Comparison of ENCODE assay signal across 8 cellular contexts in genomic region chr10:88880287-88881094, GRCh38. TPM values are rescaled to one million over a fixed set of nuclear protein-coding genes. Genes with fewer than 3 reads are reported as not detected.
DNase-seq lines count a peak whose midpoint lies in the region; ATAC-seq and TF ChIP-seq lines count a peak whose summit lies in the region.

No MANE protein-coding gene starts in this region.

- H3K4me3 ChIP-seq in lower leg skin (ENCODE audit: low read depth, poor library complexity, severe bottlenecking): peak overlapping the region; percentile 75

- TF ChIP-seq CTCF in AG09319 (IDR thresholded peaks at IDR 0.05; ENCODE audit: low read depth, low read length) (peak; percentile 33), lower leg skin (IDR thresholded peaks at IDR 0.05) (no peak)

- ATAC-seq in GM18858 (IDR thresholded peaks at IDR 0.05; ENCODE audit: unreplicated experiment) (peak; percentile 45), HG03064 (IDR thresholded peaks at IDR 0.05; ENCODE audit: low read depth, unreplicated experiment) (peak; percentile 63)

- WGBS in lower leg skin, 2 donors: 0% methylated on average over 34 to 39 of the region's 84 CpGs

- peak; percentile 56 for DNase-seq in AG09319 (ENCODE audit: extremely low read depth, low read depth)
- DNase-seq in NCI-H510A (lab: John Stamatoyannopoulos, UW): peak; percentile 74
- DNase-seq in activated CD4-positive, alpha-beta T cell treated with anti-CD3 and anti-CD28 coated beads, Interleukin-2, amount 50 U/mL, for 24 hours (ENCODE audit: low read depth in 1 of 2, low spot score in 1 of 2): peak; percentile 50 to 56
- peak; percentile 73 to 85 for DNase-seq in dermis microvascular lymphatic vessel endothelial cell (ENCODE audit: low read depth in 2 of 2)
- peak; percentile 72 to 96 for DNase-seq in lower leg skin (ENCODE audit: low spot score in 2 of 2)
- peak; percentile 46 to 60 for DNase-seq in stimulated activated CD4-positive, alpha-beta T cell treated with anti-CD3 and anti-CD28 coated beads, Interleukin-4, amount 100 ng/mL, for 4 hours

- intact Hi-C loops in lower leg skin (cut with DNase I; ENCODE audit: low total_unique reads): no loop called here

- no peak for TF ChIP-seq POLR2A in lower leg skin (IDR thresholded peaks at IDR 0.05)

RNA-seq across cellular contexts. Expression of gene STAMBPL1, which starts 0.4 kb away (rescaled TPM):
- total RNA-seq in dermis microvascular lymphatic vessel endothelial cell (0.25 and 0.26 TPM in 2 replicates), lower leg skin (10 to 100 TPM in 2 of 4 donors, 1 to 10 TPM in 2; 6.9 to 16.2 (median 10.9) TPM)

RNA-seq across cellular contexts. Expression of gene ANKRD22, which starts 28.8 kb away (rescaled TPM):
- not detected in 2 replicates for total RNA-seq in dermis microvascular lymphatic vessel endothelial cell
- total RNA-seq in lower leg skin: 10 to 100 TPM; 30.7 to 56.7 (median 35.4) TPM

Comparison
In these comparisons a context has a peak if more than half of its experiments do, and no peak if none do; other contexts are left out.
1. Peak in every context shown above with its lines: DNase-seq, ATAC-seq and H3K4me3 ChIP-seq.
2. RNA of gene ANKRD22, which starts 28.8 kb away (total RNA-seq): 30.7 to 56.7 TPM in lower leg skin; not detected in dermis microvascular lymphatic vessel endothelial cell; every median in the first group is over 10 times any median in the second.